2 cellular contexts compared by ENCODE assay signal in genomic region chr18:3333056-3333720, GRCh38.
TF ChIP-seq lines count a peak whose summit lies in the region.

No MANE protein-coding gene starts in this region.

TF ChIP-seq in GM23338, 12 proteins besides CTCF, POLR2A, EP300 and RAD21 (continued from another document):
- no peak for TF ChIP-seq JUNB (IDR thresholded peaks at IDR 0.05; ENCODE audit: unreplicated experiment)
- peak; percentile 80 for TF ChIP-seq ZNF462 (CRISPR knock-in tag; IDR thresholded peaks at IDR 0.05)
- peak; percentile 8; the same call in 1 of the 2 replicates for TF ChIP-seq NANOG (IDR thresholded peaks at IDR 0.05; ENCODE audit: borderline replicate concordance)
- TF ChIP-seq ZNF331 (CRISPR knock-in tag; IDR thresholded peaks at IDR 0.05; ENCODE audit: low read depth), result 0 out of 2 replicates have a peak, but pooled peaks have one; percentile 6
- TF ChIP-seq CREB1 (CRISPR knock-in tag; IDR thresholded peaks at IDR 0.05; ENCODE audit: low read depth), result peak; percentile 30; the same call in 1 of the 2 replicates
- TF ChIP-seq REST (IDR thresholded peaks at IDR 0.05; ENCODE audit: unreplicated experiment), result no peak
- no peak for TF ChIP-seq EZH2phosphoT487 (IDR thresholded peaks at IDR 0.05; ENCODE audit: unreplicated experiment)
- no peak for TF ChIP-seq ETS1 (IDR thresholded peaks at IDR 0.05)
- peak; percentile 72; the same call in 1 of the 2 replicates for TF ChIP-seq ZNF114 (CRISPR knock-in tag; IDR thresholded peaks at IDR 0.05)
- TF ChIP-seq STAT1 (IDR thresholded peaks at IDR 0.05; ENCODE audit: unreplicated experiment), result no peak
- TF ChIP-seq POLR2AphosphoS5 (IDR thresholded peaks at IDR 0.05; ENCODE audit: low read depth), result no peak
TF ChIP-seq in GM23338: peak in this region for 5.

TF ChIP-seq in K562, 482 proteins besides CTCF, POLR2A, EP300 and RAD21 (continues in another document):
- TF ChIP-seq USF2 (CRISPR knock-in tag; IDR thresholded peaks at IDR 0.05) (no peak), ZNF436 (CRISPR knock-in tag; IDR thresholded peaks at IDR 0.05) (no peak), RBFOX2 (IDR thresholded peaks at IDR 0.05; ENCODE audit: low read depth, low read length) (no peak), MNT (conservative IDR thresholded peaks at IDR 0.05) (0 out of 4 replicates have a peak, but pooled peaks of 1 of the 2 experiments have one; percentile 14), ZSCAN32 (CRISPR knock-in tag; IDR thresholded peaks at IDR 0.05) (no peak), ZNF592 (IDR thresholded peaks at IDR 0.05) (peak; percentile 45), ZNF445 (CRISPR knock-in tag; IDR thresholded peaks at IDR 0.05; ENCODE audit: low read depth) (no peak), ZNF263 (CRISPR knock-in tag; IDR thresholded peaks at IDR 0.05; ENCODE audit: borderline replicate concordance) (no peak), E2F3 (CRISPR knock-in tag; IDR thresholded peaks at IDR 0.05) (no peak), RFX5 (IDR thresholded peaks at IDR 0.05; ENCODE audit: low read depth, low read length) (no peak), E2F4 (CRISPR knock-in tag; IDR thresholded peaks at IDR 0.05; ENCODE audit: low read depth) (no peak), LARP7 (IDR thresholded peaks at IDR 0.05) (no peak), MYC (IDR thresholded peaks at IDR 0.05; ENCODE audit: low read depth, low read length) (peak; percentile 55; the same call in 1 of the 2 replicates), MYC (CRISPR knock-in tag; IDR thresholded peaks at IDR 0.05; ENCODE audit: borderline replicate concordance, low read depth) (no peak), ZNF165 (CRISPR knock-in tag; IDR thresholded peaks at IDR 0.05; ENCODE audit: borderline replicate concordance) (no peak), PHF20 (IDR thresholded peaks at IDR 0.05; ENCODE audit: partially characterized antibody) (no peak), ZNF639 (CRISPR knock-in tag; conservative IDR thresholded peaks at IDR 0.05 in 1 of 2, IDR thresholded peaks at IDR 0.05 in 1 of 2) (0 out of 4 replicates have a peak, but pooled peaks of 1 of the 2 experiments have one; percentile 49), ZNF644 (tag; IDR thresholded peaks at IDR 0.05; ENCODE audit: low read depth) (no peak), MGA (IDR thresholded peaks at IDR 0.05) (peak; percentile 75), CBFB (CRISPR knock-in tag; IDR thresholded peaks at IDR 0.05) (no peak), ETV1 (tag; conservative IDR thresholded peaks at IDR 0.05; ENCODE audit: low read depth) (no peak), L3MBTL2 (IDR thresholded peaks at IDR 0.05) (peak; percentile 68), SNAPC5 (CRISPR knock-in tag; IDR thresholded peaks at IDR 0.05) (no peak), TGIF2 (CRISPR knock-in tag; IDR thresholded peaks at IDR 0.05) (no peak), HMBOX1 (IDR thresholded peaks at IDR 0.05) (no peak), DDX20 (tag; IDR thresholded peaks at IDR 0.05; ENCODE audit: low read depth) (0 out of 2 replicates have a peak, but pooled peaks have one; percentile 34), POLR2H (tag; IDR thresholded peaks at IDR 0.05; ENCODE audit: low read depth) (no peak), IFI16 (CRISPR knock-in tag; IDR thresholded peaks at IDR 0.05) (no peak), JUN (IDR thresholded peaks at IDR 0.05; ENCODE audit: borderline replicate concordance, low read depth, low read length) (no peak), JUN (CRISPR knock-in tag; IDR thresholded peaks at IDR 0.05; ENCODE audit: borderline replicate concordance) (no peak)
